In genomic region chr1:52056110-52056936, GRCh38 we compare ENCODE assay signal across 8 cellular contexts. TPM values are rescaled to one million over a fixed set of nuclear protein-coding genes. Genes with fewer than 3 reads are reported as not detected.
DNase-seq lines count a peak whose midpoint lies in the region; ATAC-seq and TF ChIP-seq lines count a peak whose summit lies in the region.

TSS of gene BTF3L4 (plus strand) at chr1:52056295. CDS start at chr1:52059848, 3,553 bp downstream.

- ATAC-seq in GM19023 (IDR thresholded peaks at IDR 0.05; ENCODE audit: unreplicated experiment) (peak; percentile 87), HG03196 (IDR thresholded peaks at IDR 0.05; ENCODE audit: unreplicated experiment) (peak; percentile 83), activated B cell treated with CpG ODN at 0.5 μM for 24 hours (ENCODE audit: low read depth) (peak; percentile 88)

- intact Hi-C loops in activated B cell treated with CpG ODN at 0.5 μM for 24 hours (cut with micrococcal nuclease), result loop anchor here (1.0 to 10.0 kb wide), 13 partner anchors 23 to 1998 kb away; partner anchors contain the start of genes CPT2, CZIB, FAF1 and IFT25

- peak within 1 kb of the TSS; percentile 76 to 81 for H3K4me3 ChIP-seq in cardiac fibroblast (replicated peaks in 1 of 2; ENCODE audit: low read depth in 2 of 2, low read length in 2 of 2)

- peaks cover 58% of the 10 kb centered on the region for H3K36me3 Mint-ChIP-seq in activated B cell treated with CpG ODN at 0.5 μM for 24 hours (ENCODE audit: low read depth)

- no peaks in the 10 kb centered on the region for H3K9me3 Mint-ChIP-seq in activated B cell treated with CpG ODN at 0.5 μM for 24 hours

- H3K4me1 Mint-ChIP-seq in activated B cell treated with CpG ODN at 0.5 μM for 24 hours, result peaks cover 48% of the 10 kb centered on the region

- DNase-seq in AG08395 (ENCODE audit: low spot score), result peak; percentile 91
- peak; percentile 97 for DNase-seq in NCI-H345 treated with DMSO at 0.1 percent for 48 hours (lab: John Stamatoyannopoulos, UW; ENCODE audit: unreplicated experiment)
- DNase-seq in activated B cell treated with CpG ODN at 0.5 μM for 24 hours, result peak; percentile 87
- DNase-seq in cardiac fibroblast (ENCODE audit: low read depth in 2 of 2), result peak; percentile 94
- peak; percentile 95 for DNase-seq in iPS-NIHi7 (ENCODE audit: extremely low spot score)
- DNase-seq in smooth muscle cell of the brain vasculature (ENCODE audit: low read depth, low spot score), result peak; percentile 65

- H3K27ac Mint-ChIP-seq in activated B cell treated with CpG ODN at 0.5 μM for 24 hours, result peak within 1 kb of the TSS; percentile 98

- CTCF ChIA-PET in activated B cell treated with CpG ODN at 0.5 μM for 24 hours (lab: Charles Lee), result no interaction called here

- H3K27me3 Mint-ChIP-seq in activated B cell treated with CpG ODN at 0.5 μM for 24 hours, result no peaks in the 10 kb centered on the region

- POLR2A ChIA-PET in activated B cell treated with CpG ODN at 0.5 μM for 24 hours (lab: Charles Lee), result interaction anchor here (0.6 to 5.2 kb wide), 8 partner anchors 22 to 641 kb away, joined by 3 to 63 read pairs (median 4); partner anchors contain the start of genes CC2D1B, KTI12, ORC1 and PRPF38A

- TF ChIP-seq CTCF in activated B cell treated with CpG ODN at 0.5 μM for 24 hours (IDR thresholded peaks at IDR 0.05), result no peak
- TF ChIP-seq CTCF in cardiac fibroblast (IDR thresholded peaks at IDR 0.05; ENCODE audit: low read depth, low read length), result no peak

- peak within 1 kb of the TSS; percentile 100 for H3K4me3 Mint-ChIP-seq in activated B cell treated with CpG ODN at 0.5 μM for 24 hours

RNA-seq across cellular contexts. Expression of gene BTF3L4, which starts in this region (rescaled TPM):
- total RNA-seq in activated B cell treated with CpG ODN at 0.5 μM for 24 hours, result 32.8 and 36.2 TPM in 2 replicates

Comparison
In these comparisons a context has a peak if more than half of its experiments do, and no peak if none do; other contexts are left out.
1. Peak in every context shown above with its lines: DNase-seq, ATAC-seq and H3K4me3 ChIP-seq.